In genomic region chr4:140789752-140790151, GRCh38 we compare ENCODE assay signal across 11 cellular contexts. TPM values are rescaled to one million over a fixed set of nuclear protein-coding genes. Genes with fewer than 3 reads are reported as not detected.
DNase-seq lines count a peak whose midpoint lies in the region; ATAC-seq, FAIRE-seq and TF ChIP-seq lines count a peak whose summit lies in the region.
"Had no signal": no experiment of that assay in that cellular context is flagged by ENCODE, and none has a peak within 500 bp of the region (broad histone marks: within the 10 kb centered on the region; RNA-seq: fewer than 3 reads in every experiment).

No MANE protein-coding gene starts in this region.

- H3K36me3 Mint-ChIP-seq in HFFc6 (ENCODE audit: low read depth): no peaks in the 10 kb centered on the region

- H3K36me3 ChIP-seq in left lung: no peaks in the 10 kb centered on the region

- intact Hi-C loops in left lung (cut with DNase I): no loop called here

- peaks cover 13% of the 10 kb centered on the region; the same call in 1 of the 2 replicates for H3K4me1 Mint-ChIP-seq in HFFc6 (ENCODE audit: low read depth)

- TF ChIP-seq POLR2A in GM12892 (IDR thresholded peaks at IDR 0.05; ENCODE audit: low read depth, low read length): no peak

- no peak overlapping the region for H3K27ac Mint-ChIP-seq in HFFc6

- 0 out of 2 replicates have a peak, but pooled peaks cover 4% of the 10 kb centered on the region for H3K9me3 Mint-ChIP-seq in HFFc6

- H3K9me3 ChIP-seq in left lung: peaks cover 0 to 4% of the 10 kb centered on the region in 2 donors

- no peak overlapping the region for H3K4me3 ChIP-seq in left lung
- H3K4me3 ChIP-seq: K562 had no signal

- H3K27me3 ChIP-seq in left lung: no peaks in the 10 kb centered on the region

- H3K4me1 ChIP-seq in left lung: no peaks in the 10 kb centered on the region

- TF ChIP-seq CTCF in left lung (IDR thresholded peaks at IDR 0.05) (no peak), HFFc6 (IDR thresholded peaks at IDR 0.05) (no peak)

- FAIRE-seq in GM12892 (lab: Jason Lieb, UNC): peak; percentile 74
- FAIRE-seq: colon, K562 had no signal

- ATAC-seq in GM21723 (IDR thresholded peaks at IDR 0.05; ENCODE audit: unreplicated experiment): peak; percentile 48
- ATAC-seq in left lung: peak; percentile 77
- ATAC-seq: K562; stimulated activated naive CD8-positive, alpha-beta T cell treated with anti-CD3 and anti-CD28 coated beads, Interleukin-15, Interleukin-2, amounts not matched to agents 100 U/mL and 50 U/mL, for 24 hours had no signal

- peak overlapping the region; percentile 1 to 70 for H3K27ac ChIP-seq in left lung

- peaks cover 12% of the 10 kb centered on the region; the same call in 1 of the 2 replicates for H3K27me3 Mint-ChIP-seq in HFFc6 (ENCODE audit: insufficient read depth)

- DNase-seq in GM12892 (ENCODE audit: insufficient read length): no peak
- peak; percentile 54 for DNase-seq in NOMO-1 treated with dmso at 0.1 percent for 144 hours (lab: John Stamatoyannopoulos, UW; ENCODE audit: unreplicated experiment)
- no peak for DNase-seq in left lung
- no peak for DNase-seq in HFFc6
- DNase-seq in NCI-H446 treated with DMSO at 0.1 percent for 48 hours (lab: John Stamatoyannopoulos, UW): no peak
- DNase-seq in NCI-H1417 (lab: John Stamatoyannopoulos, UW): no peak
- no peak for DNase-seq in HUDEP-2 (lab: John Stamatoyannopoulos, UW; ENCODE audit: unreplicated experiment in 76 of 76)
- DNase-seq: stimulated activated naive CD8-positive, alpha-beta T cell treated with anti-CD3 and anti-CD28 coated beads, Interleukin-15, Interleukin-2, amounts not matched to agents 100 U/mL and 50 U/mL, for 24 hours had no signal

- no peak overlapping the region for H3K4me3 Mint-ChIP-seq in HFFc6

RNA-seq across cellular contexts. Expression of gene TBC1D9, which starts 33.6 kb away (rescaled TPM):
- polyA plus RNA-seq in GM12892 (2012; ENCODE audit: missing spikeins): 0.36 TPM
- total RNA-seq in left lung: 10 to 100 TPM; 29.0 to 34.0 TPM
- total RNA-seq in HFFc6 (2021; fragmentation: NEBNext Ultra II Directional; extraction: Animal tissue kit (Norgen Biotek cat#: 25700)): 10 to 100 TPM; 16.3 to 18.8 (median 18.1) TPM
- polyA plus RNA-seq: K562 had no signal
